8 cellular contexts compared by ENCODE assay signal in genomic region chr19:55080915-55081772, GRCh38. TPM values are rescaled to one million over a fixed set of nuclear protein-coding genes. Genes with fewer than 3 reads are reported as not detected.
DNase-seq lines count a peak whose midpoint lies in the region; ATAC-seq lines count a peak whose summit lies in the region.

No MANE protein-coding gene starts in this region.

- peak; percentile 74 for ATAC-seq in HG02759 (IDR thresholded peaks at IDR 0.05; ENCODE audit: unreplicated experiment)

- DNase-seq in EL: peak; percentile 60
- DNase-seq in NCI-H2227 treated with DMSO at 0.1 percent for 48 hours (lab: John Stamatoyannopoulos, UW): peak; percentile 92
- DNase-seq in activated CD4-positive, alpha-beta T cell treated with anti-CD3 and anti-CD28 coated beads for 4 hours: peak; percentile 78 to 81
- peak; percentile 80 for DNase-seq in dermis blood vessel endothelial cell
- peak; percentile 76 to 92 for DNase-seq in lung microvascular endothelial cell (ENCODE audit: low read depth in 2 of 2)
- peak; percentile 75 for DNase-seq in stimulated activated CD8-positive, alpha-beta memory T cell treated with anti-CD3 and anti-CD28 coated beads, Interleukin-15, amount 100 ng/mL, for 24 hours (ENCODE audit: low read depth)
- no peak for DNase-seq in COR-L47 (lab: John Stamatoyannopoulos, UW)

RNA-seq across cellular contexts. Expression of gene EPS8L1, which starts 5.5 kb away (rescaled TPM):
- 12.6 and 15.6 TPM in 2 replicates for total RNA-seq in dermis blood vessel endothelial cell
- 9.9 and 12.0 TPM in 2 replicates for total RNA-seq in lung microvascular endothelial cell

RNA-seq across cellular contexts. Expression of gene RDH13, which starts 18.2 kb away (rescaled TPM):
- total RNA-seq in dermis blood vessel endothelial cell (18.4 and 20.8 TPM in 2 replicates), lung microvascular endothelial cell (10.2 and 19.0 TPM in 2 replicates)

RNA-seq across cellular contexts. Expression of gene PPP1R12C, which starts 36.3 kb away (rescaled TPM):
- total RNA-seq in dermis blood vessel endothelial cell (37.4 and 40.3 TPM in 2 replicates), lung microvascular endothelial cell (18.1 and 25.8 TPM in 2 replicates)

RNA-seq across cellular contexts. Expression of gene GP6, which starts 43.1 kb away (rescaled TPM):
- total RNA-seq in dermis blood vessel endothelial cell (not detected in 2 replicates), lung microvascular endothelial cell (not detected in 2 replicates)
